ENCODE assay signal across 24 cellular contexts in genomic region chr5:148391422-148391821, GRCh38. TPM values are rescaled to one million over a fixed set of nuclear protein-coding genes. Genes with fewer than 3 reads are reported as not detected.
A peak's percentile ranks its signal among the peaks of the same experiment; 100 is the strongest.
DNase-seq lines count a peak whose midpoint lies in the region; ATAC-seq and TF ChIP-seq lines count a peak whose summit lies in the region.
"Had no signal": no experiment of that assay in that cellular context is flagged by ENCODE, and none has a peak within 500 bp of the region (broad histone marks: within the 10 kb centered on the region; RNA-seq: fewer than 3 reads in every experiment).

No MANE protein-coding gene starts in this region.

- no peaks in the 10 kb centered on the region for H3K27me3 ChIP-seq in neutrophil
- no peaks in the 10 kb centered on the region for H3K27me3 ChIP-seq in CD8-positive, alpha-beta memory T cell (ENCODE audit: insufficient read depth, low read length, poor library complexity, severe bottlenecking)
- H3K27me3 ChIP-seq: BE2C, foreskin keratinocyte, vagina had no signal

- peak overlapping the region; percentile 49 for H3K27ac Mint-ChIP-seq in activated T-cell treated with anti-CD3 and anti-CD28 coated beads, Interleukin-2, amount 50 U/mL, for 72 hours
- peak overlapping the region in 2 of 8 donors; percentile 20 to 29 for H3K27ac Mint-ChIP-seq in CD8-positive, alpha-beta memory T cell
- H3K27ac Mint-ChIP-seq: HFFc6 had no signal

- H3K4me1 Mint-ChIP-seq in activated T-cell treated with anti-CD3 and anti-CD28 coated beads, Interleukin-2, amount 50 U/mL, for 72 hours (ENCODE audit: low read depth), result peaks cover 68% of the 10 kb centered on the region
- peaks cover 62 to 87% (median 80%) of the 10 kb centered on the region in 3 donors for H3K4me1 Mint-ChIP-seq in CD8-positive, alpha-beta memory T cell

- peak overlapping the region in 1 of 2 donors; percentile 45 for H3K4me3 Mint-ChIP-seq in activated T-cell treated with anti-CD3 and anti-CD28 coated beads, Interleukin-2, amount 50 U/mL, for 72 hours
- no peak overlapping the region for H3K4me3 Mint-ChIP-seq in CD8-positive, alpha-beta memory T cell
- H3K4me3 Mint-ChIP-seq: HFFc6 had no signal

- H3K36me3 ChIP-seq in neutrophil, result peaks cover 31% of the 10 kb centered on the region
- H3K36me3 ChIP-seq in CD8-positive, alpha-beta memory T cell (ENCODE audit: insufficient read depth, low read length), result no peaks in the 10 kb centered on the region

- H3K9me3 ChIP-seq in neutrophil, result no peaks in the 10 kb centered on the region
- no peaks in the 10 kb centered on the region for H3K9me3 ChIP-seq in CD8-positive, alpha-beta memory T cell (ENCODE audit: low read length)
- H3K9me3 ChIP-seq: BE2C, lower lobe of right lung, vagina had no signal

- no peak for DNase-seq in activated T-cell treated with anti-CD3 and anti-CD28 coated beads, Interleukin-2, amount 50 U/mL, for 72 hours
- no peak for DNase-seq in activated T-cell treated with anti-CD3 and anti-CD28 coated beads for 4 hours
- peak; percentile 27 for DNase-seq in OCI-M1 (lab: John Stamatoyannopoulos, UW)
- peak; percentile 17 for DNase-seq in choroid plexus epithelial cell (ENCODE audit: low read depth)
- no peak for DNase-seq in CD8-positive, alpha-beta memory T cell
- DNase-seq in HuH-7 (ENCODE audit: low spot score), result no peak
- DNase-seq in NCI-H69 (lab: John Stamatoyannopoulos, UW), result no peak
- DNase-seq: activated CD4-positive, alpha-beta T cell treated with anti-CD3 and anti-CD28 coated beads, Interleukin-2, amount 50 U/mL, for 4 hours; activated CD8-positive, alpha-beta memory T cell treated with anti-CD3 and anti-CD28 coated beads, Interleukin-2, amount 50 U/mL, for 48 hours; activated naive CD4-positive, alpha-beta T cell treated with Interleukin-2 at 50 U/mL for 16 hours; BE2C; foreskin keratinocyte; HFFc6; hypothalamus; lower lobe of right lung; NCI-H1436 treated with DMSO at 0.1 percent for 48 hours; right cardiac atrium; SHP77 treated with DMSO at 0.1 percent for 48 hours; stimulated activated CD4-positive, alpha-beta T cell treated with anti-CD3 and anti-CD28 coated beads, Interleukin-15, amount 100 ng/mL, for 24 hours; T-helper 1 cell had no signal

- ATAC-seq in activated T-cell treated with anti-CD3 and anti-CD28 coated beads, Interleukin-2, amount 50 U/mL, for 72 hours (replicated peaks in 1 of 2), result no peak
- ATAC-seq: lower lobe of right lung had no signal

- POLR2A ChIA-PET in CD8-positive, alpha-beta memory T cell (lab: Charles Lee), result interaction anchor here (0.6 kb wide), 1 partner anchor 609 kb away, joined by 5 read pairs; no protein-coding TSS in a partner anchor

- H3K27ac ChIP-seq in neutrophil, result peak overlapping the region; percentile 11
- H3K27ac ChIP-seq in CD8-positive, alpha-beta memory T cell (ENCODE audit: low read depth, low read length), result no peak overlapping the region
- H3K27ac ChIP-seq: foreskin keratinocyte, lower lobe of right lung, vagina had no signal

- TF ChIP-seq CTCF in choroid plexus epithelial cell (conservative IDR thresholded peaks at IDR 0.05; ENCODE audit: low read depth, low read length) (no peak), neutrophil (IDR thresholded peaks at IDR 0.05) (no peak)

- no peaks in the 10 kb centered on the region for H3K27me3 Mint-ChIP-seq in activated T-cell treated with anti-CD3 and anti-CD28 coated beads, Interleukin-2, amount 50 U/mL, for 72 hours (ENCODE audit: low read depth)
- no peaks in the 10 kb centered on the region for H3K27me3 Mint-ChIP-seq in CD8-positive, alpha-beta memory T cell

- no peaks in the 10 kb centered on the region for H3K9me3 Mint-ChIP-seq in activated T-cell treated with anti-CD3 and anti-CD28 coated beads, Interleukin-2, amount 50 U/mL, for 72 hours
- H3K9me3 Mint-ChIP-seq in CD8-positive, alpha-beta memory T cell, result no peaks in the 10 kb centered on the region
- H3K9me3 Mint-ChIP-seq: HFFc6 had no signal

- H3K36me3 Mint-ChIP-seq in activated T-cell treated with anti-CD3 and anti-CD28 coated beads, Interleukin-2, amount 50 U/mL, for 72 hours (ENCODE audit: insufficient read depth in 2 of 2), result peaks cover 8 to 9% of the 10 kb centered on the region in 2 donors
- H3K36me3 Mint-ChIP-seq in CD8-positive, alpha-beta memory T cell, result peaks cover 0 to 69% (median 15%) of the 10 kb centered on the region in 3 donors

- peaks cover 15 to 43% of the 10 kb centered on the region in 2 experiments for H3K4me1 ChIP-seq in neutrophil (ENCODE audit: control insufficient read depth in 1 of 2, insufficient read depth in 1 of 2, low read depth in 1 of 2, low read length in 1 of 2)
- H3K4me1 ChIP-seq in CD8-positive, alpha-beta memory T cell (ENCODE audit: insufficient read depth, low read length), result peaks cover 33% of the 10 kb centered on the region
- H3K4me1 ChIP-seq: foreskin keratinocyte had no signal

- CTCF ChIA-PET in CD8-positive, alpha-beta memory T cell (lab: Charles Lee), result no interaction called here

- H3K4me3 ChIP-seq in choroid plexus epithelial cell (ENCODE audit: low read depth, low read length) (no peak overlapping the region), neutrophil (ENCODE audit: low read depth in 1 of 2, low read length in 1 of 2) (no peak overlapping the region)
- H3K4me3 ChIP-seq in CD8-positive, alpha-beta memory T cell (ENCODE audit: low read length), result no peak overlapping the region
- H3K4me3 ChIP-seq: lower lobe of right lung, vagina had no signal

RNA-seq across cellular contexts. Expression of gene FBXO38, which starts 7.7 kb away (rescaled TPM):
- 10 to 100 TPM; 62.8 to 68.5 TPM for total RNA-seq in activated T-cell treated with anti-CD3 and anti-CD28 coated beads, Interleukin-2, amount 50 U/mL, for 72 hours
- total RNA-seq in CD8-positive, alpha-beta memory T cell, result 10 to 100 TPM; 36.7 to 42.4 TPM
- 22.4 TPM for polyA plus RNA-seq in CD8-positive, alpha-beta memory T cell

RNA-seq across cellular contexts. Expression of gene SPINK9, which starts 56.1 kb away (rescaled TPM):
- total RNA-seq in activated T-cell treated with anti-CD3 and anti-CD28 coated beads, Interleukin-2, amount 50 U/mL, for 72 hours, result not detected
- not detected for total RNA-seq in CD8-positive, alpha-beta memory T cell
- polyA plus RNA-seq in CD8-positive, alpha-beta memory T cell, result not detected
- total RNA-seq: foreskin keratinocyte, HFFc6, lower lobe of right lung, myocyte, omental fat pad, vagina had no signal
- polyA plus RNA-seq: foreskin keratinocyte had no signal

Comparison
In these comparisons a context has a peak if more than half of its experiments do, and no peak if none do; other contexts are left out.
1. DNase-seq: peak in OCI-M1 (single experiment) and choroid plexus epithelial cell (single experiment); none in activated T-cell treated with anti-CD3 and anti-CD28 coated beads, Interleukin-2, amount 50 U/mL, for 72 hours (0 of 2), activated T-cell treated with anti-CD3 and anti-CD28 coated beads for 4 hours (single experiment), CD8-positive, alpha-beta memory T cell (0 of 5), HuH-7 (single experiment) and NCI-H69 (single experiment).